33 cellular contexts compared by ENCODE assay signal in the genomic region with DNA sequence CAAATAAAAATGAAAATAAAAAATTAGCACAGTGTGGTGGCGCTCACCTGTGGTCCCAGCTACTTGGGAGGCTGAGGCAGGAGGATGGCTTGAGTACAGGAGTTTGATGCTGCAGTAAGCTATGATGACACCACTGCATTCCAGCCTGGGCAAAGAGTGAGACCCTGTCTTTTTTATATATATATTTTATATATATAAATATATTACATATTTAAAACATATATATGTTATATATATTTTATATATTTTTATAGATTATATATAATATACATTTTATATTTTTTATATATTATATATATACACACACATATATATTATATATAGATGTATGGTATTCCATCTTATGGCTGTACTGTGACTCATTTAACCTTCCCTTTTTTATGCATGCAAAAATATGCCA.
"Had no signal": no experiment of that assay in that cellular context is flagged by ENCODE, and none has a peak within 500 bp of the region (broad histone marks: within the 10 kb centered on the region; RNA-seq: fewer than 3 reads in every experiment).

No MANE protein-coding gene starts in this region.

- FAIRE-seq: astrocyte had no signal

- H3K9me3 Mint-ChIP-seq: activated B cell treated with CpG ODN at 0.5 μM for 24 hours; activated CD4-positive, alpha-beta memory T cell treated with anti-CD3 and anti-CD28 coated beads for 36 hours; activated CD4-positive, alpha-beta T cell treated with anti-CD3 and anti-CD28 coated beads, Interleukin-2, amount 10 ng/mL, durations not matched to agents 24 days and 14 days; activated CD8-positive, alpha-beta T cell treated with anti-CD3 and anti-CD28 coated beads for 36 hours; activated naive CD4-positive, alpha-beta T cell treated with anti-CD3 and anti-CD28 coated beads for 36 hours; activated naive CD4-positive, alpha-beta T cell treated with anti-CD3 and anti-CD28 coated beads, Interleukin-2, amount 50 U/mL, for 72 hours; activated naive CD8-positive, alpha-beta T cell treated with anti-CD3 and anti-CD28 coated beads for 36 hours; activated T-cell treated with anti-CD3 and anti-CD28 coated beads, Interleukin-2, amount 50 U/mL, for 4 hours; activated T-cell treated with anti-CD3 and anti-CD28 coated beads, Interleukin-2, amount 50 U/mL, for 72 hours; activated T-helper 1 cell treated with anti-CD3 and anti-CD28 coated beads, Interleukin-12 subunit alpha, Interleukin-12 subunit beta, Interleukin-2, Interleukin-4 antibody, amounts not matched to agents 30 ng/mL and 10 ng/mL and 1 ng/mL, durations not matched to agents 14 hours and 24 hours and 36 hours; activated T-helper 17 cell treated with anti-CD3 and anti-CD28 coated beads, Interleukin-2, amount 50 U/mL, for 72 hours; T-helper 1 cell treated with Interleukin-12 subunit alpha and Interleukin-12 subunit beta and Interleukin-4 antibody, amounts not matched to agents 30 μg/mL and 1 μg/mL, for 36 hours; T-helper 2 cell treated with Interferon-gamma antibody and Interleukin-4, amounts not matched to agents 5 μg/mL and 100 μg/mL, for 36 hours had no signal

- ATAC-seq: activated CD8-positive, alpha-beta T cell treated with anti-CD3 and anti-CD28 coated beads for 36 hours; activated naive CD4-positive, alpha-beta T cell treated with anti-CD3 and anti-CD28 coated beads, Interleukin-2, amount 50 U/mL, for 72 hours; activated T-cell treated with anti-CD3 and anti-CD28 coated beads, Interleukin-2, amount 50 U/mL, for 4 hours; activated T-cell treated with anti-CD3 and anti-CD28 coated beads, Interleukin-2, amount 50 U/mL, for 72 hours; activated T-helper 17 cell treated with anti-CD3 and anti-CD28 coated beads, Interleukin-2, amount 50 U/mL, for 72 hours; body of pancreas had no signal

- DNase-seq: activated B cell treated with CpG ODN at 0.5 μM for 24 hours; activated CD4-positive, alpha-beta memory T cell treated with anti-CD3 and anti-CD28 coated beads for 36 hours; activated CD4-positive, alpha-beta T cell treated with anti-CD3 and anti-CD28 coated beads for 4 hours; activated CD4-positive, alpha-beta T cell treated with anti-CD3 and anti-CD28 coated beads, Interleukin-2, amount 10 ng/mL, durations not matched to agents 24 days and 14 days; activated CD4-positive, alpha-beta T cell treated with anti-CD3 and anti-CD28 coated beads, Interleukin-2, amount 50 U/mL, for 1 hour; activated CD4-positive, alpha-beta T cell treated with anti-CD3 and anti-CD28 coated beads, Interleukin-2, amount 50 U/mL, for 4 hours; activated CD4-positive, CD25-positive, alpha-beta regulatory T cell treated with anti-CD3 and anti-CD28 coated beads, Interleukin-2, amount 50 U/mL, for 72 hours; activated CD8-positive, alpha-beta memory T cell treated with anti-CD3 and anti-CD28 coated beads, Interleukin-2, amount 50 U/mL, for 4 hours; activated CD8-positive, alpha-beta T cell treated with anti-CD3 and anti-CD28 coated beads for 36 hours; activated gamma-delta T cell treated with Interleukin-2 at 50 U/mL for 16 hours; activated naive CD4-positive, alpha-beta T cell; activated naive CD4-positive, alpha-beta T cell treated with anti-CD3 and anti-CD28 coated beads for 36 hours; activated naive CD4-positive, alpha-beta T cell treated with anti-CD3 and anti-CD28 coated beads, Interleukin-2, amount 50 U/mL, for 16 hours; activated naive CD8-positive, alpha-beta T cell treated with anti-CD3 and anti-CD28 coated beads for 36 hours; activated T-cell treated with anti-CD3 and anti-CD28 coated beads for 4 hours; activated T-cell treated with anti-CD3 and anti-CD28 coated beads, Interleukin-2, amount 50 U/mL, for 1 hour; activated T-cell treated with anti-CD3 and anti-CD28 coated beads, Interleukin-2, amount 50 U/mL, for 4 hours; activated T-cell treated with anti-CD3 and anti-CD28 coated beads, Interleukin-2, amount 50 U/mL, for 72 hours; adrenal gland; amniotic stem cell; body of pancreas; brain microvascular endothelial cell; central memory CD4-positive, alpha-beta T cell; T-helper 2 cell; T-helper 9 cell; WERI-Rb-1 had no signal

- H3K27me3 ChIP-seq: adrenal gland, body of pancreas, brain microvascular endothelial cell, breast epithelium had no signal

- H3K36me3 Mint-ChIP-seq: activated CD4-positive, alpha-beta memory T cell treated with anti-CD3 and anti-CD28 coated beads for 36 hours; activated naive CD4-positive, alpha-beta T cell treated with anti-CD3 and anti-CD28 coated beads, Interleukin-2, amount 50 U/mL, for 72 hours; activated naive CD8-positive, alpha-beta T cell treated with anti-CD3 and anti-CD28 coated beads for 36 hours had no signal

- H3K27ac Mint-ChIP-seq: activated B cell treated with CpG ODN at 0.5 μM for 24 hours; activated CD4-positive, alpha-beta memory T cell treated with anti-CD3 and anti-CD28 coated beads for 36 hours; activated CD4-positive, alpha-beta T cell treated with anti-CD3 and anti-CD28 coated beads, Interleukin-2, amount 10 ng/mL, durations not matched to agents 24 days and 14 days; activated CD8-positive, alpha-beta T cell treated with anti-CD3 and anti-CD28 coated beads for 36 hours; activated naive CD4-positive, alpha-beta T cell treated with anti-CD3 and anti-CD28 coated beads for 36 hours; activated naive CD4-positive, alpha-beta T cell treated with anti-CD3 and anti-CD28 coated beads, Interleukin-2, amount 50 U/mL, for 72 hours; activated naive CD8-positive, alpha-beta T cell treated with anti-CD3 and anti-CD28 coated beads for 36 hours; activated T-cell treated with anti-CD3 and anti-CD28 coated beads, Interleukin-2, amount 50 U/mL, for 72 hours; activated T-helper 1 cell treated with anti-CD3 and anti-CD28 coated beads, Interleukin-12 subunit alpha, Interleukin-12 subunit beta, Interleukin-2, Interleukin-4 antibody, amounts not matched to agents 30 ng/mL and 10 ng/mL and 1 ng/mL, durations not matched to agents 14 hours and 24 hours and 36 hours; activated T-helper 17 cell treated with anti-CD3 and anti-CD28 coated beads, Interleukin-2, amount 50 U/mL, for 72 hours; T-helper 1 cell treated with Interleukin-12 subunit alpha and Interleukin-12 subunit beta and Interleukin-4 antibody, amounts not matched to agents 30 μg/mL and 1 μg/mL, for 36 hours; T-helper 2 cell treated with Interferon-gamma antibody and Interleukin-4, amounts not matched to agents 5 μg/mL and 100 μg/mL, for 36 hours had no signal

- H3K36me3 ChIP-seq: adrenal gland, brain microvascular endothelial cell, breast epithelium, WERI-Rb-1 had no signal

- H3K4me3 ChIP-seq: adrenal gland, body of pancreas, breast epithelium had no signal

- H3K4me1 ChIP-seq: adrenal gland, body of pancreas, breast epithelium had no signal

- H3K27me3 Mint-ChIP-seq: activated CD4-positive, alpha-beta memory T cell treated with anti-CD3 and anti-CD28 coated beads for 36 hours; activated CD8-positive, alpha-beta T cell treated with anti-CD3 and anti-CD28 coated beads for 36 hours; activated naive CD8-positive, alpha-beta T cell treated with anti-CD3 and anti-CD28 coated beads for 36 hours had no signal

- H3K4me3 Mint-ChIP-seq: activated B cell treated with CpG ODN at 0.5 μM for 24 hours; activated CD4-positive, alpha-beta memory T cell treated with anti-CD3 and anti-CD28 coated beads for 36 hours; activated CD4-positive, alpha-beta T cell treated with anti-CD3 and anti-CD28 coated beads, Interleukin-2, amount 10 ng/mL, durations not matched to agents 24 days and 14 days; activated CD8-positive, alpha-beta T cell treated with anti-CD3 and anti-CD28 coated beads for 36 hours; activated naive CD4-positive, alpha-beta T cell treated with anti-CD3 and anti-CD28 coated beads for 36 hours; activated naive CD8-positive, alpha-beta T cell treated with anti-CD3 and anti-CD28 coated beads for 36 hours; activated T-cell treated with anti-CD3 and anti-CD28 coated beads, Interleukin-2, amount 50 U/mL, for 4 hours; activated T-cell treated with anti-CD3 and anti-CD28 coated beads, Interleukin-2, amount 50 U/mL, for 72 hours; activated T-helper 1 cell treated with anti-CD3 and anti-CD28 coated beads, Interleukin-12 subunit alpha, Interleukin-12 subunit beta, Interleukin-2, Interleukin-4 antibody, amounts not matched to agents 30 ng/mL and 10 ng/mL and 1 ng/mL, durations not matched to agents 14 hours and 24 hours and 36 hours; activated T-helper 17 cell treated with anti-CD3 and anti-CD28 coated beads, Interleukin-2, amount 50 U/mL, for 72 hours; T-helper 1 cell treated with Interleukin-12 subunit alpha and Interleukin-12 subunit beta and Interleukin-4 antibody, amounts not matched to agents 30 μg/mL and 1 μg/mL, for 36 hours; T-helper 2 cell treated with Interferon-gamma antibody and Interleukin-4, amounts not matched to agents 5 μg/mL and 100 μg/mL, for 36 hours had no signal

- H3K9me3 ChIP-seq: adrenal gland, body of pancreas, breast epithelium had no signal

- H3K27ac ChIP-seq: adrenal gland, body of pancreas, brain microvascular endothelial cell, breast epithelium, WERI-Rb-1 had no signal

- H3K4me1 Mint-ChIP-seq: activated B cell treated with CpG ODN at 0.5 μM for 24 hours; activated CD4-positive, alpha-beta T cell treated with anti-CD3 and anti-CD28 coated beads, Interleukin-2, amount 10 ng/mL, durations not matched to agents 24 days and 14 days; activated naive CD8-positive, alpha-beta T cell treated with anti-CD3 and anti-CD28 coated beads for 36 hours; activated T-helper 17 cell treated with anti-CD3 and anti-CD28 coated beads, Interleukin-2, amount 50 U/mL, for 72 hours had no signal
